1 cellular context compared by ENCODE assay signal in genomic region chr10:93596539-93596938, GRCh38.
TF ChIP-seq lines count a peak whose summit lies in the region.

No MANE protein-coding gene starts in this region.

TF ChIP-seq in HCT116, 20 proteins besides CTCF, POLR2A, EP300 and RAD21 (continued from another document):
- TF ChIP-seq REST (IDR thresholded peaks at IDR 0.05; ENCODE audit: low read depth) (no peak), CEBPB (IDR thresholded peaks at IDR 0.05; ENCODE audit: low read depth) (no peak), TCF7L2 (IDR thresholded peaks at IDR 0.05; ENCODE audit: borderline replicate concordance, extremely low read depth, insufficient read depth, insufficient read length) (no peak)
